In genomic region chr5:177724858-177725257, GRCh38 we compare ENCODE assay signal across 16 cellular contexts. TPM values are rescaled to one million over a fixed set of nuclear protein-coding genes. Genes with fewer than 3 reads are reported as not detected.
DNase-seq lines count a peak whose midpoint lies in the region; ATAC-seq and TF ChIP-seq lines count a peak whose summit lies in the region.
"Not testable (repeated sequence)": the region's sequence is repeated elsewhere in the genome, so short reads cannot be mapped to it uniquely, and the experiment has no call there.
"Had no signal": no experiment of that assay in that cellular context is flagged by ENCODE, and none has a peak within 500 bp of the region (broad histone marks: within the 10 kb centered on the region; RNA-seq: fewer than 3 reads in every experiment).

No MANE protein-coding gene starts in this region.

- no CpG with 5 or more reads among the region's 7 CpGs for WGBS in testis, 2 donors

- not testable (repeated sequence) for H3K4me1 ChIP-seq in RWPE2 (ENCODE audit: insufficient read depth, poor library complexity, severe bottlenecking); foreskin keratinocyte; lower lobe of right lung; testis; upper lobe of right lung

- H3K36me3 ChIP-seq in RWPE2 (ENCODE audit: low read depth); lower lobe of right lung; testis (ENCODE audit: low read depth, missing control alignments); upper lobe of right lung: not testable (repeated sequence)

- TF ChIP-seq CTCF in RWPE2 (IDR thresholded peaks at IDR 0.05; ENCODE audit: poor library complexity, severe bottlenecking); foreskin keratinocyte (conservative IDR thresholded peaks at IDR 0.05); lower lobe of right lung (IDR thresholded peaks at IDR 0.05); omental fat pad (IDR thresholded peaks at IDR 0.05); testis (IDR thresholded peaks at IDR 0.05); upper lobe of right lung (IDR thresholded peaks at IDR 0.05): not testable (repeated sequence)

- not testable (repeated sequence) for H3K27ac ChIP-seq in RWPE2 (ENCODE audit: poor library complexity, severe bottlenecking); foreskin keratinocyte; lower lobe of right lung; testis; upper lobe of right lung

- not testable (repeated sequence) for H3K9me3 ChIP-seq in RWPE2 (ENCODE audit: severe bottlenecking); lower lobe of right lung; testis; upper lobe of right lung

- intact Hi-C loops in Right ventricle myocardium inferior (cut with DNase I); left ventricle myocardium superior (cut with micrococcal nuclease); lower lobe of right lung (cut with DNase I); testis (cut with DNase I; ENCODE audit: low total_unique reads); upper lobe of right lung (cut with DNase I): not testable (repeated sequence)

- TF ChIP-seq POLR2A in testis (IDR thresholded peaks at IDR 0.05), result not testable (repeated sequence)

- not testable (repeated sequence) for H3K4me3 ChIP-seq in RWPE2 (ENCODE audit: severe bottlenecking); lower lobe of right lung; testis; upper lobe of right lung

- DNase-seq in RWPE2 (ENCODE audit: low spot score); foreskin keratinocyte; Right ventricle myocardium inferior (ENCODE audit: missing footprints); left ventricle myocardium superior; lower lobe of right lung; omental fat pad (ENCODE audit: low spot score); upper lobe of right lung: not testable (repeated sequence)
- DNase-seq in testis, result peak; percentile 52

- H3K27me3 ChIP-seq in RWPE2 (ENCODE audit: insufficient read depth, poor library complexity, severe bottlenecking); foreskin keratinocyte; lower lobe of right lung (ENCODE audit: low read depth); testis; upper lobe of right lung: not testable (repeated sequence)

- ATAC-seq in RWPE2 (ENCODE audit: low read depth) (peak; percentile 50; the same call in 1 of the 3 replicates), foreskin keratinocyte (peak; percentile 45), Right ventricle myocardium inferior (peak; percentile 50), left ventricle myocardium superior (peak; percentile 20), lower lobe of right lung (peak; percentile 50 to 70), omental fat pad (ENCODE audit: low FRiP score) (peak; percentile 81), upper lobe of right lung (peak; percentile 72)

RNA-seq across cellular contexts. Expression of gene FAM153A, which starts 57.8 kb away (rescaled TPM):
- total RNA-seq in foreskin keratinocyte, result not detected in 2 replicates
- polyA plus RNA-seq in foreskin keratinocyte, result not detected in 2 replicates
- total RNA-seq in Right ventricle myocardium inferior, result 1.4 TPM
- total RNA-seq in left ventricle myocardium superior, result 3.5 TPM
- total RNA-seq in lower lobe of right lung, result 3.7 TPM
- 10 to 100 TPM in 2 of 4 donors, 1 to 10 TPM in 2; 1.3 to 33.2 (median 7.9) TPM for total RNA-seq in omental fat pad
- total RNA-seq in testis, result 100 to 1,000 TPM; 104 to 128 TPM
- polyA plus RNA-seq in testis (ENCODE audit: insufficient read depth, low read depth, low replicate concordance), result 75.0 TPM
- 4.3 TPM for total RNA-seq in upper lobe of right lung
- total RNA-seq: A172, A673, Caco-2, Daoy had no signal
- polyA plus RNA-seq: A549, AG04450, BJ, CD14-positive monocyte had no signal

Comparison
In these comparisons a context has a peak if more than half of its experiments do, and no peak if none do; other contexts are left out.
1. ATAC-seq: peak in every context shown above with its lines; median percentile 81 in omental fat pad; 72 in upper lobe of right lung; 60 in lower lobe of right lung; 50 in RWPE2; 50 in Right ventricle myocardium inferior; 45 in foreskin keratinocyte; 20 in left ventricle myocardium superior.